ENCODE assay signal across 19 cellular contexts in genomic region chr3:3074551-3075257, GRCh38. TPM values are rescaled to one million over a fixed set of nuclear protein-coding genes. Genes with fewer than 3 reads are reported as not detected.
DNase-seq lines count a peak whose midpoint lies in the region; ATAC-seq and TF ChIP-seq lines count a peak whose summit lies in the region.
"Had no signal": no experiment of that assay in that cellular context is flagged by ENCODE, and none has a peak within 500 bp of the region (broad histone marks: within the 10 kb centered on the region; RNA-seq: fewer than 3 reads in every experiment).

No MANE protein-coding gene starts in this region.

- in situ Hi-C loops in GM13977 (cut with MboI; ENCODE audit: low pct_unique_long_range_greater_than_20kb, low sequenced_read_pairs, unreplicated experiment): no loop called here

- ATAC-seq in GM19438 (IDR thresholded peaks at IDR 0.05; ENCODE audit: low read depth, unreplicated experiment) (peak; percentile 61), HG02642 (IDR thresholded peaks at IDR 0.05; ENCODE audit: poor library complexity, unreplicated experiment) (peak; percentile 70), HG03442 (IDR thresholded peaks at IDR 0.05; ENCODE audit: unreplicated experiment) (peak; percentile 88)
- ATAC-seq: activated CD8-positive, alpha-beta T cell treated with anti-CD3 and anti-CD28 coated beads, Interleukin-2, amount 10 ng/mL, durations not matched to agents 7 days and 5 days; esophagus mucosa; heart left ventricle; pancreas had no signal

- DNase-seq in GM13977 (ENCODE audit: low spot score) (peak; percentile 25), substantia nigra (lab: John Stamatoyannopoulos, UW) (no peak), erythroblast (lab: John Stamatoyannopoulos, UW) (no peak), mucosa of gallbladder (ENCODE audit: low spot score) (no peak)
- no peak for DNase-seq in activated CD4-positive, CD25-positive, alpha-beta regulatory T cell treated with anti-CD3 and anti-CD28 coated beads, Interleukin-2, amount 50 U/mL, for 72 hours
- DNase-seq: activated CD8-positive, alpha-beta T cell treated with anti-CD3 and anti-CD28 coated beads, Interleukin-2, amount 10 ng/mL, durations not matched to agents 7 days and 5 days; activated effector memory CD4-positive, alpha-beta T cell treated with anti-CD3 and anti-CD28 coated beads, Interleukin-2, amount 50 U/mL, for 16 hours; CD8-positive, alpha-beta memory T cell; heart left ventricle; kidney; NCI-H1105; NCI-H2227 treated with DMSO at 0.1 percent for 48 hours; pancreas had no signal

- H3K27ac ChIP-seq in substantia nigra (ENCODE audit: low read depth, low read length, poor library complexity, severe bottlenecking): no peak overlapping the region
- H3K27ac ChIP-seq: heart left ventricle, pancreas, vagina had no signal

- TF ChIP-seq POLR2A in erythroblast (IDR thresholded peaks at IDR 0.05; ENCODE audit: low read length): no peak

- TF ChIP-seq CTCF in GM13977 (IDR thresholded peaks at IDR 0.05; ENCODE audit: extremely low read depth, insufficient read depth, missing control alignments): no peak

RNA-seq across cellular contexts. Expression of gene IL5RA, which starts 35.5 kb away (rescaled TPM):
- 0.60 TPM for total RNA-seq in mucosa of gallbladder
- total RNA-seq: activated CD8-positive, alpha-beta T cell treated with anti-CD3 and anti-CD28 coated beads, Interleukin-2, amount 10 ng/mL, durations not matched to agents 7 days and 5 days; esophagus mucosa; skeletal muscle tissue; vagina had no signal

RNA-seq across cellular contexts. Expression of gene TRNT1, which starts 52.0 kb away (rescaled TPM):
- total RNA-seq in mucosa of gallbladder: 22.0 TPM
